ENCODE assay signal across 1 cellular context in genomic region chr1:241608379-241609033, GRCh38.
TF ChIP-seq lines count a peak whose summit lies in the region.

No MANE protein-coding gene starts in this region.

TF ChIP-seq in endothelial cell of umbilical vein, 7 proteins besides CTCF, POLR2A, EP300 and RAD21 (continued from another document):
- TF ChIP-seq MAX (IDR thresholded peaks at IDR 0.05; ENCODE audit: insufficient read depth, insufficient read length) (no peak), JUN (IDR thresholded peaks at IDR 0.05; ENCODE audit: borderline replicate concordance, insufficient read depth, insufficient read length, low read depth) (no peak), FOS (IDR thresholded peaks at IDR 0.05; ENCODE audit: borderline replicate concordance, insufficient read depth, low read length) (peak; percentile 59)
